In the genomic region with DNA sequence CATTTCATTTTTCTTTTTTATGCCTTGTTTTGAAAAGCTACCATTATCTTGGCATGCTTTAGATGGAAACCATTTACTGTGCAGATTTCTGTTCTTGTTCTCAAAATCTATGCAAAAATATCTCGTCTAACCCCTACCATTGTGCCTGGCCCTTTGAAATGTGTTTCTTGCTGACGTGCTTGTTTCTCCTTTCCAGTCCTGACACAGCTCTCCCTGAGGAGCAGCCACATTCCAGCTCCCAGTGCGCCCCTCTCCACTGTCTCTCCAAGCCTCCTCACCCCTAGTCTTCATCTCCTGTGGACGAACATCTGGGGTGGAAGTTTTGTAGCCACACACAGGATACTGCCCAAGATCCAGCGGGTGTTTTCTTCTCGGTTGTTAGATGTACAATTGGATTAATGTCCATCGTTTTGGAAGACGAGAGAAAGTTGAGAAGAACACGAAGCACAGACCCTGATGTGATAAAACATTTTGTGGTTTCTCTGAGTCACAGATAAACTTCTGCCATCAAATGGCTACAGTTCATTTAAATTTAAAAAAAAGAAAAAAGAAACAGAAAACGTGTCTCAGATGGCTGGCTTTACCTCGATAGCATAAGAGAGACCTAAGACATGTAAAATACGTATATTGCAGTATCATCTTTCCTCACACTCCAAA, we compare ENCODE assay signal across 1 cellular context.
TF ChIP-seq lines count a peak whose summit lies in the region.

No MANE protein-coding gene starts in this region.

TF ChIP-seq in HEK293, 187 proteins besides CTCF, POLR2A, EP300 and RAD21 (continued from another document):
- TF ChIP-seq ZNF660 (tag by site-specific recombination; IDR thresholded peaks at IDR 0.05) (no peak), ZNF350 (tag by site-specific recombination; IDR thresholded peaks at IDR 0.05) (no peak), ZNF76 (tag by site-specific recombination; IDR thresholded peaks at IDR 0.05; ENCODE audit: borderline replicate concordance, low read depth) (no peak)
- TF ChIP-seq, protein P1, sequence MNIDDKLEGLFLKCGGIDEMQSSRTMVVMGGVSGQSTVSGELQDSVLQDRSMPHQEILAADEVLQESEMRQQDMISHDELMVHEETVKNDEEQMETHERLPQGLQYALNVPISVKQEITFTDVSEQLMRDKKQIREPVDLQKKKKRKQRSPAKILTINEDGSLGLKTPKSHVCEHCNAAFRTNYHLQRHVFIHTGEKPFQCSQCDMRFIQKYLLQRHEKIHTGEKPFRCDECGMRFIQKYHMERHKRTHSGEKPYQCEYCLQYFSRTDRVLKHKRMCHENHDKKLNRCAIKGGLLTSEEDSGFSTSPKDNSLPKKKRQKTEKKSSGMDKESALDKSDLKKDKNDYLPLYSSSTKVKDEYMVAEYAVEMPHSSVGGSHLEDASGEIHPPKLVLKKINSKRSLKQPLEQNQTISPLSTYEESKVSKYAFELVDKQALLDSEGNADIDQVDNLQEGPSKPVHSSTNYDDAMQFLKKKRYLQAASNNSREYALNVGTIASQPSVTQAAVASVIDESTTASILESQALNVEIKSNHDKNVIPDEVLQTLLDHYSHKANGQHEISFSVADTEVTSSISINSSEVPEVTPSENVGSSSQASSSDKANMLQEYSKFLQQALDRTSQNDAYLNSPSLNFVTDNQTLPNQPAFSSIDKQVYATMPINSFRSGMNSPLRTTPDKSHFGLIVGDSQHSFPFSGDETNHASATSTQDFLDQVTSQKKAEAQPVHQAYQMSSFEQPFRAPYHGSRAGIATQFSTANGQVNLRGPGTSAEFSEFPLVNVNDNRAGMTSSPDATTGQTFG (tag by site-specific recombination; IDR thresholded peaks at IDR 0.05; ENCODE audit: borderline replicate concordance), result no peak
